ENCODE assay signal across 26 cellular contexts in the genomic region with DNA sequence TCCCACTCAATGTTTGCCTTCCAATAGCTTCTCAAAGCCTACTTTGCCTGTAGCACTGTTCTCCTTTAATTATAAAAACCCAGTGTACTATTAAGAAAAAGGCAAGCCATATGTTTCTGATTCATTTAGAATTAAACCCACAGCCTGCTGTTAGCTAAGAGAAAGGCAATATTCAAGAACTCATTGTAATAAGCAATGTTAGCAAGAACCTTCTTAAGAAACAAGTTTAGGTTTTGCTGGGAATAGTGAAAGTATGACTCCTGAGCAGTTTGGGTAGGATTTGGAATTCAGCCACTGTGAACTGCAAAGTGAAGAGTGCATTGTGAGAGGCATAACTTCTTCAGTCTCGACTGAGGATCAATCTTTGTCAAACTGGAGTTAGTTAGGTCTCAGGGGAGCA.
A peak's percentile ranks its signal among the peaks of the same experiment; 100 is the strongest.
DNase-seq lines count a peak whose midpoint lies in the region; ATAC-seq and TF ChIP-seq lines count a peak whose summit lies in the region.
"Had no signal": no experiment of that assay in that cellular context is flagged by ENCODE, and none has a peak within 500 bp of the region (broad histone marks: within the 10 kb centered on the region; RNA-seq: fewer than 3 reads in every experiment).

No MANE protein-coding gene starts in this region.

- H3K36me3 ChIP-seq in ovary (no peaks in the 10 kb centered on the region), neuronal stem cell (replicated peaks in 1 of 2; ENCODE audit: control insufficient read depth in 2 of 2, insufficient read depth in 2 of 2, low read length in 2 of 2) (no peaks in the 10 kb centered on the region)
- H3K36me3 ChIP-seq: BLaER1 treated with 17β-estradiol and CSF1 and Interleukin-3, amounts not matched to agents 10 nM and 100 nM; cardiac muscle cell; colonic mucosa; gastrocnemius medialis; right lobe of liver; transverse colon had no signal

- no peak for TF ChIP-seq EP300 in ovary (IDR thresholded peaks at IDR 0.05)

- no peak overlapping the region for H4K91ac ChIP-seq in neuronal stem cell (ENCODE audit: low read depth, low read length, poor library complexity)

- no peak overlapping the region for H2AK5ac ChIP-seq in neuronal stem cell (ENCODE audit: low read depth, low read length)

- no peak overlapping the region for H2BK120ac ChIP-seq in neuronal stem cell (ENCODE audit: low read depth, low read length)

- H3K27me3 ChIP-seq in ovary (no peaks in the 10 kb centered on the region), neuronal stem cell (ENCODE audit: control insufficient read depth in 3 of 3, insufficient read depth in 3 of 3, low read depth in 1 of 3, low read length in 3 of 3) (no peaks in the 10 kb centered on the region)
- H3K27me3 ChIP-seq: BLaER1 treated with 17β-estradiol and CSF1 and Interleukin-3, amounts not matched to agents 10 nM and 100 nM; cardiac muscle cell; colonic mucosa; gastrocnemius medialis; right lobe of liver; transverse colon had no signal

- no peak overlapping the region for H2BK12ac ChIP-seq in neuronal stem cell (ENCODE audit: low read length)

- no peak for ATAC-seq in left lobe of liver
- ATAC-seq: gastrocnemius medialis, right lobe of liver, WTC11 had no signal

- no peak for TF ChIP-seq POLR2A in ovary (IDR thresholded peaks at IDR 0.05)

- H3K9me3 ChIP-seq in ovary (no peaks in the 10 kb centered on the region), neuronal stem cell (replicated peaks in 1 of 2; ENCODE audit: control insufficient read depth in 2 of 2, insufficient read depth in 1 of 2, low read depth in 1 of 2, low read length in 2 of 2) (no peaks in the 10 kb centered on the region)
- H3K9me3 ChIP-seq: colonic mucosa, gastrocnemius medialis, right lobe of liver, transverse colon had no signal

- H3K9ac ChIP-seq in neuronal stem cell (ENCODE audit: low read depth, low read length, poor library complexity), result no peak overlapping the region
- H3K9ac ChIP-seq: BLaER1 treated with 17β-estradiol and CSF1 and Interleukin-3, amounts not matched to agents 10 nM and 100 nM had no signal

- no peak overlapping the region for H3K23ac ChIP-seq in neuronal stem cell (ENCODE audit: low read depth, low read length, poor library complexity)

- no peaks in the 10 kb centered on the region for H3K4me1 ChIP-seq in ovary (ENCODE audit: insufficient read depth)
- peaks cover 0 to 2% of the 10 kb centered on the region in 2 donors for H3K4me1 ChIP-seq in neuronal stem cell (ENCODE audit: control insufficient read depth in 2 of 2, insufficient read depth in 1 of 2, low read depth in 1 of 2, low read length in 2 of 2)
- H3K4me1 ChIP-seq: colonic mucosa had no signal

- no peak for TF ChIP-seq CTCF in astrocyte of the spinal cord (IDR thresholded peaks at IDR 0.05; ENCODE audit: low read depth, low read length)
- no peak for TF ChIP-seq CTCF in fibroblast of the aortic adventitia (IDR thresholded peaks at IDR 0.05; ENCODE audit: insufficient read depth, low read length)
- TF ChIP-seq CTCF in ovary (IDR thresholded peaks at IDR 0.05), result no peak

- no peak overlapping the region for H2BK15ac ChIP-seq in neuronal stem cell (ENCODE audit: low read length)

- intact Hi-C loops in ovary (cut with DNase I), result no loop called here

- 40 to 53% (median 41%) methylated on average over 1 of the region's 1 CpG for WGBS in ovary, 3 donors
- no CpG with 5 or more reads among the region's 1 CpG for WGBS in neuronal stem cell (ENCODE audit: extremely low coverage in 2 of 2, insufficient read length in 2 of 2, insufficient replicate concordance in 1 of 2), 2 donors

- DNase-seq in GM04503 (ENCODE audit: low read depth) (peak; percentile 11), astrocyte of the spinal cord (ENCODE audit: low read depth, low spot score) (peak; percentile 52), fibroblast of the aortic adventitia (ENCODE audit: low read depth) (peak; percentile 63), renal cortical epithelial cell (ENCODE audit: low read depth) (peak; percentile 72), ovary (no peak), left lobe of liver (ENCODE audit: low spot score) (no peak), neuronal stem cell (ENCODE audit: low spot score) (no peak)
- DNase-seq in NK-92 treated with Interleukin-12 subunit alpha and Interleukin-12 subunit beta, amount 100 ng/mL, for 24 hours (lab: John Stamatoyannopoulos, UW), result no peak
- DNase-seq: ACHN; activated CD4-positive, alpha-beta T cell treated with anti-CD3 and anti-CD28 coated beads, Interleukin-2, amount 50 U/mL, for 4 hours; activated naive CD4-positive, alpha-beta T cell treated with anti-CD3 and anti-CD28 coated beads, Interleukin-2, amount 10 ng/mL, durations not matched to agents 7 days and 5 days; amygdala; colonic mucosa; effector CD8-positive, alpha-beta T cell; gastrocnemius medialis; H7; mammary epithelial cell; NCI-H1048; NCI-H1694; right lobe of liver; stimulated activated CD4-positive, alpha-beta T cell treated with anti-CD3 and anti-CD28 coated beads, Interleukin-4, amount 100 ng/mL, for 24 hours; transverse colon had no signal

- no peak overlapping the region for H3K18ac ChIP-seq in neuronal stem cell (ENCODE audit: low read length)

- H3K4ac ChIP-seq in neuronal stem cell (ENCODE audit: low read length), result no peak overlapping the region

- H4K8ac ChIP-seq in neuronal stem cell (ENCODE audit: low read depth, low read length), result no peak overlapping the region

- H3K14ac ChIP-seq in neuronal stem cell (ENCODE audit: low read length), result no peak overlapping the region

- in situ Hi-C loops in astrocyte of the spinal cord (cut with HindIII; ENCODE audit: low sequenced_read_pairs), result no loop called here

- H3K79me1 ChIP-seq in neuronal stem cell (ENCODE audit: low read depth, low read length), result no peaks in the 10 kb centered on the region

- H2BK5ac ChIP-seq in neuronal stem cell (ENCODE audit: low read length), result no peak overlapping the region

- no peak overlapping the region for H3K4me2 ChIP-seq in neuronal stem cell (ENCODE audit: insufficient read depth, low read length, poor library complexity, severe bottlenecking)
- H3K4me2 ChIP-seq: BLaER1 treated with 17β-estradiol and CSF1 and Interleukin-3, amounts not matched to agents 10 nM and 100 nM had no signal

- H3K27ac ChIP-seq in ovary (no peak overlapping the region), neuronal stem cell (replicated peaks; ENCODE audit: low read length) (no peak overlapping the region)
- H3K27ac ChIP-seq: BLaER1 treated with 17β-estradiol and CSF1 and Interleukin-3, amounts not matched to agents 10 nM and 100 nM; cardiac muscle cell; colonic mucosa; gastrocnemius medialis; right lobe of liver; RWPE1; transverse colon had no signal

- H3K4me3 ChIP-seq in astrocyte of the spinal cord (ENCODE audit: low read depth, low read length) (no peak overlapping the region), fibroblast of the aortic adventitia (ENCODE audit: low read depth, low read length) (no peak overlapping the region), ovary (no peak overlapping the region), neuronal stem cell (ENCODE audit: low read length in 2 of 2) (no peak overlapping the region)
- H3K4me3 ChIP-seq: BLaER1 treated with 17β-estradiol and CSF1 and Interleukin-3, amounts not matched to agents 10 nM and 100 nM; cardiac muscle cell; colonic mucosa; gastrocnemius medialis; right lobe of liver; transverse colon had no signal

- no peak overlapping the region for H2AFZ ChIP-seq in neuronal stem cell (ENCODE audit: low read length)

Comparison
In these comparisons a context has a peak if more than half of its experiments do, and no peak if none do; other contexts are left out.
1. DNase-seq: peak in GM04503 (single experiment), astrocyte of the spinal cord (single experiment), fibroblast of the aortic adventitia (single experiment) and renal cortical epithelial cell (single experiment); none in ovary (0 of 5), NK-92 treated with Interleukin-12 subunit alpha and Interleukin-12 subunit beta, amount 100 ng/mL, for 24 hours (single experiment), left lobe of liver (single experiment) and neuronal stem cell (single experiment).